ENCODE assay signal across 8 cellular contexts in genomic region chr18:34866739-34867138, GRCh38.
DNase-seq lines count a peak whose midpoint lies in the region; ATAC-seq, FAIRE-seq and TF ChIP-seq lines count a peak whose summit lies in the region.

No MANE protein-coding gene starts in this region.

- intact Hi-C loops in K562 (cut with micrococcal nuclease): loop anchor here (10.0 kb wide), 2 partner anchors 298 to 508 kb away; partner anchors contain the start of gene ZNF396

- no peaks in the 10 kb centered on the region for H3K27me3 ChIP-seq in K562 (ENCODE audit: control insufficient read depth in 2 of 2, insufficient read depth in 2 of 2, low read length in 2 of 2)

- H3K4me1 ChIP-seq in K562 (replicated peaks in 1 of 2; ENCODE audit: control insufficient read depth in 2 of 2, insufficient read depth in 2 of 2, low read length in 2 of 2): no peaks in the 10 kb centered on the region

- POLR2A ChIA-PET in K562 (lab: Yijun Ruan, JAX): no interaction called here

- WGBS in K562 (ENCODE audit: insufficient coverage, low coverage, missing lambda C conversion rate): 0% methylated on average over 4 of the region's 4 CpGs

- TF ChIP-seq POLR2A in K562 (conservative IDR thresholded peaks at IDR 0.05): no peak

- no peak for FAIRE-seq in K562 (lab: Jason Lieb, UNC)

- H2AFZ ChIP-seq in K562 (ENCODE audit: low read depth, low read length): no peak overlapping the region

- no peak overlapping the region for H3K4me2 ChIP-seq in K562 (ENCODE audit: insufficient read depth, low read length)

- TF ChIP-seq RAD21 in K562 (CRISPR knock-in tag; conservative IDR thresholded peaks at IDR 0.05 in 1 of 2, IDR thresholded peaks at IDR 0.05 in 1 of 2): no peak

- in situ Hi-C loops in K562 (cut with MboI): no loop called here

- ATAC-seq in HG02884 (IDR thresholded peaks at IDR 0.05; ENCODE audit: unreplicated experiment) (peak; percentile 34), K562 (peak; percentile 61; the same call in 2 of the 3 replicates), GM21367 (IDR thresholded peaks at IDR 0.05; ENCODE audit: unreplicated experiment) (no peak), HG02642 (IDR thresholded peaks at IDR 0.05; ENCODE audit: poor library complexity, unreplicated experiment) (no peak)

- H3K27ac ChIP-seq in K562 (ENCODE audit: extremely low read depth, low read depth, low read length): no peak overlapping the region

- H3K4me3 ChIP-seq in K562: no peak overlapping the region

- TF ChIP-seq EP300 in K562 (IDR thresholded peaks at IDR 0.05; ENCODE audit: low read length): no peak

- H3K9me1 ChIP-seq in K562 (ENCODE audit: control insufficient read depth, insufficient read depth, low read length): no peaks in the 10 kb centered on the region

- H3K9me3 ChIP-seq in K562 (replicated peaks; ENCODE audit: control insufficient read depth, insufficient read depth, low read depth, low read length): no peaks in the 10 kb centered on the region

- DNase-seq in DMS114 treated with DMSO at 0.1 percent for 48 hours (lab: John Stamatoyannopoulos, UW; ENCODE audit: unreplicated experiment) (peak; percentile 21), K562 (ENCODE audit: extremely low read depth in 1 of 4, low spot score in 3 of 4) (peak in 1 of 4 experiments; percentile 13), myocyte (ENCODE audit: low read depth) (peak; percentile 25), cerebellar nuclear complex (lab: John Stamatoyannopoulos, UW) (no peak)
- DNase-seq in activated CD4-positive, CD25-positive, alpha-beta regulatory T cell treated with anti-CD3 and anti-CD28 coated beads, Interleukin-2, amount 50 U/mL, for 72 hours: no peak

- H3K36me3 ChIP-seq in K562 (ENCODE audit: control insufficient read depth, insufficient read depth, low read length): no peaks in the 10 kb centered on the region

- TF ChIP-seq CTCF in K562 (IDR thresholded peaks at IDR 0.05 in 2 of 3, conservative IDR thresholded peaks at IDR 0.05 in 1 of 3; ENCODE audit: insufficient read depth in 2 of 3, low read depth in 1 of 3, low read length in 3 of 3): peak; percentile 32 to 48 (median 35); a peak in 3 of 6 replicates

- BruUV-seq in K562 (replicated peaks; lab: Mats Ljungman, UMichigan): no TSS peak

- H3K9ac ChIP-seq in K562 (ENCODE audit: insufficient read depth in 1 of 2, low read depth in 2 of 2, low read length in 2 of 2): no peak overlapping the region

- CTCF ChIA-PET in K562 (lab: Yijun Ruan, JAX; ENCODE audit: low intra/inter-chr PET ratio): interaction anchor here (0.6 to 1.3 kb wide), 2 partner anchors 193 to 277 kb away, joined by 4 read pairs; no protein-coding TSS in a partner anchor

- no peaks in the 10 kb centered on the region for H3K79me2 ChIP-seq in K562 (ENCODE audit: control insufficient read depth, insufficient read depth, low read length)

- H4K20me1 ChIP-seq in K562 (replicated peaks; ENCODE audit: control insufficient read depth, insufficient read depth, low read length): no peaks in the 10 kb centered on the region

TF ChIP-seq in K562, 482 proteins besides CTCF, POLR2A, EP300 and RAD21:
- TF ChIP-seq RUNX1 (IDR thresholded peaks at IDR 0.05; ENCODE audit: low read depth) (no peak), ZBED1 (IDR thresholded peaks at IDR 0.05) (no peak), CBFA2T3 (IDR thresholded peaks at IDR 0.05) (no peak), BACH1 (tag; IDR thresholded peaks at IDR 0.05) (no peak), RBBP5 (IDR thresholded peaks at IDR 0.05; ENCODE audit: borderline replicate concordance, insufficient read depth, low read length, poor library complexity, severe bottlenecking) (no peak)
TF ChIP-seq in K562: peak in this region for 0.

Comparison
In these comparisons a context has a peak if more than half of its experiments do, and no peak if none do; other contexts are left out.
1. DNase-seq: peak in DMS114 treated with DMSO at 0.1 percent for 48 hours (single experiment) and myocyte (single experiment); none in activated CD4-positive, CD25-positive, alpha-beta regulatory T cell treated with anti-CD3 and anti-CD28 coated beads, Interleukin-2, amount 50 U/mL, for 72 hours (single experiment) and cerebellar nuclear complex (0 of 2).
2. ATAC-seq: peak in HG02884 (single experiment) and K562 (single experiment); none in GM21367 (single experiment) and HG02642 (single experiment).